ENCODE assay signal across 21 cellular contexts in genomic region chr2:229429529-229430067, GRCh38.
DNase-seq lines count a peak whose midpoint lies in the region; ATAC-seq, FAIRE-seq and TF ChIP-seq lines count a peak whose summit lies in the region.
"Had no signal": no experiment of that assay in that cellular context is flagged by ENCODE, and none has a peak within 500 bp of the region (broad histone marks: within the 10 kb centered on the region; RNA-seq: fewer than 3 reads in every experiment).

No MANE protein-coding gene starts in this region.

- H3K27ac ChIP-seq in ACC112 (ENCODE audit: low read depth, low read length) (peak overlapping the region; percentile 23; the same call in 1 of the 2 replicates), caudate nucleus (ENCODE audit: low read depth, low read length) (peak overlapping the region; percentile 28), right atrium auricular region (peak overlapping the region; percentile 15 to 47), subcutaneous abdominal adipose tissue (ENCODE audit: low read depth, low read length) (peak overlapping the region; percentile 9), kidney (ENCODE audit: low read depth in 2 of 2, low read length in 2 of 2) (no peak overlapping the region)
- H3K27ac ChIP-seq in CD8-positive, alpha-beta T cell (ENCODE audit: low read depth, low read length): no peak overlapping the region
- H3K27ac ChIP-seq: C4-2B had no signal

- TF ChIP-seq CTCF in right atrium auricular region (IDR thresholded peaks at IDR 0.05) (no peak), kidney (IDR thresholded peaks at IDR 0.05; ENCODE audit: borderline replicate concordance, extremely low read depth, insufficient read depth) (no peak)
- TF ChIP-seq CTCF in CD8-positive, alpha-beta T cell (IDR thresholded peaks at IDR 0.05): no peak

- no peaks in the 10 kb centered on the region for H3K27me3 ChIP-seq in ACC112 (ENCODE audit: insufficient read depth, low read length)
- H3K27me3 ChIP-seq in right atrium auricular region: no peaks in the 10 kb centered on the region
- no peaks in the 10 kb centered on the region for H3K27me3 ChIP-seq in subcutaneous abdominal adipose tissue (ENCODE audit: control insufficient read depth in 5 of 5, insufficient read depth in 4 of 5, low read length in 5 of 5)
- H3K27me3 ChIP-seq in CD8-positive, alpha-beta T cell (ENCODE audit: insufficient read depth, low read length): no peaks in the 10 kb centered on the region

- H3K4me3 Mint-ChIP-seq in CD8-positive, alpha-beta T cell: no peak overlapping the region

- no peak for ATAC-seq in CD8-positive, alpha-beta T cell
- ATAC-seq: PC-3 had no signal

- H3K27me3 Mint-ChIP-seq in CD8-positive, alpha-beta T cell (ENCODE audit: low read depth): peaks cover 18% of the 10 kb centered on the region

- no peaks in the 10 kb centered on the region for H3K36me3 Mint-ChIP-seq in CD8-positive, alpha-beta T cell

- H3K9me3 Mint-ChIP-seq in CD8-positive, alpha-beta T cell: no peaks in the 10 kb centered on the region

- peak overlapping the region; percentile 35 for H2AFZ ChIP-seq in ACC112 (ENCODE audit: low read length, unreplicated experiment)

- H3K9me3 ChIP-seq in right atrium auricular region: no peaks in the 10 kb centered on the region
- H3K9me3 ChIP-seq in subcutaneous abdominal adipose tissue (ENCODE audit: control insufficient read depth in 5 of 5, low read length in 5 of 5): no peaks in the 10 kb centered on the region
- no peaks in the 10 kb centered on the region for H3K9me3 ChIP-seq in kidney (ENCODE audit: control insufficient read depth in 1 of 2, low read length in 2 of 2)
- no peaks in the 10 kb centered on the region for H3K9me3 ChIP-seq in CD8-positive, alpha-beta T cell (ENCODE audit: low read length)
- H3K9me3 ChIP-seq: SK-N-SH had no signal

- H3K4me3 ChIP-seq in ACC112 (ENCODE audit: low read depth, low read length): no peak overlapping the region
- no peak overlapping the region for H3K4me3 ChIP-seq in right atrium auricular region
- H3K4me3 ChIP-seq in subcutaneous abdominal adipose tissue (ENCODE audit: low read depth in 1 of 5, low read length in 5 of 5): no peak overlapping the region
- no peak overlapping the region for H3K4me3 ChIP-seq in kidney (ENCODE audit: low read length in 2 of 2)
- no peak overlapping the region for H3K4me3 ChIP-seq in CD8-positive, alpha-beta T cell (ENCODE audit: low read depth, low read length)

- DNase-seq in caudate nucleus (lab: John Stamatoyannopoulos, UW): no peak
- no peak for DNase-seq in right atrium auricular region (ENCODE audit: low spot score)
- DNase-seq in MV-4-11 (lab: John Stamatoyannopoulos, UW): no peak
- DNase-seq in mucosa of gallbladder (ENCODE audit: low spot score): no peak
- no peak for DNase-seq in kidney
- no peak for DNase-seq in CD8-positive, alpha-beta T cell
- DNase-seq: COR-L47, DMS153, EL, HCEC 1CT, NCI-H1048, NCI-H146, NCI-H2107, NCI-H226, NCI-H526 treated with DMSO at 0.1 percent for 48 hours, PC-3, SK-N-SH had no signal

- H3K4me1 Mint-ChIP-seq in CD8-positive, alpha-beta T cell (ENCODE audit: low read depth): no peaks in the 10 kb centered on the region

- intact Hi-C loops in kidney (cut with DNase I): no loop called here
- intact Hi-C loops in CD8-positive, alpha-beta T cell (cut with DNase I, micrococcal nuclease): no loop called here

- no peak for FAIRE-seq in kidney (lab: Jason Lieb, UNC)
- FAIRE-seq: HTR-8/SVneo had no signal

- H3K4me1 ChIP-seq in ACC112 (ENCODE audit: control insufficient read depth, insufficient read depth, low read length, unreplicated experiment): peaks cover 10% of the 10 kb centered on the region
- H3K4me1 ChIP-seq in right atrium auricular region: no peaks in the 10 kb centered on the region
- H3K4me1 ChIP-seq in subcutaneous abdominal adipose tissue (ENCODE audit: control insufficient read depth in 5 of 5, insufficient read depth in 5 of 5, low read length in 5 of 5): no peaks in the 10 kb centered on the region
- no peaks in the 10 kb centered on the region for H3K4me1 ChIP-seq in kidney (ENCODE audit: control insufficient read depth in 1 of 2, insufficient read depth in 1 of 2, low read depth in 1 of 2, low read length in 2 of 2)
- H3K4me1 ChIP-seq in CD8-positive, alpha-beta T cell (ENCODE audit: insufficient read depth, low read length): no peaks in the 10 kb centered on the region

- H3K36me3 ChIP-seq in ACC112 (ENCODE audit: insufficient read depth, low read length) (no peaks in the 10 kb centered on the region), right atrium auricular region (no peaks in the 10 kb centered on the region), subcutaneous abdominal adipose tissue (ENCODE audit: control insufficient read depth in 5 of 5, insufficient read depth in 5 of 5, low read length in 5 of 5) (no peaks in the 10 kb centered on the region), kidney (ENCODE audit: control insufficient read depth in 1 of 2, insufficient read depth in 2 of 2, low read length in 2 of 2) (no peaks in the 10 kb centered on the region)
- H3K36me3 ChIP-seq in CD8-positive, alpha-beta T cell (ENCODE audit: insufficient read depth, low read length): no peaks in the 10 kb centered on the region

- POLR2A ChIA-PET in CD8-positive, alpha-beta T cell (lab: Charles Lee): no interaction called here

- H3K9ac ChIP-seq in subcutaneous abdominal adipose tissue (ENCODE audit: low read length in 5 of 5) (no peak overlapping the region), kidney (ENCODE audit: low read length in 2 of 2) (no peak overlapping the region)
- H3K9ac ChIP-seq: SK-N-SH had no signal

- no peaks in the 10 kb centered on the region for H3K79me2 ChIP-seq in ACC112 (ENCODE audit: control insufficient read depth, insufficient read depth, low read length, unreplicated experiment)

- CTCF ChIA-PET in CD8-positive, alpha-beta T cell (lab: Charles Lee): no interaction called here

- no peak overlapping the region for H3K27ac Mint-ChIP-seq in CD8-positive, alpha-beta T cell

Comparison
In these comparisons a context has a peak if more than half of its experiments do, and no peak if none do; other contexts are left out.
1. H3K27ac ChIP-seq: peak in ACC112 (single experiment), caudate nucleus (single experiment), right atrium auricular region (2 of 2) and subcutaneous abdominal adipose tissue (single experiment); none in kidney (0 of 2) and CD8-positive, alpha-beta T cell (single experiment).